Comparison of ENCODE assay signal across 8 cellular contexts in genomic region chr12:6229823-6230222, GRCh38. TPM values are rescaled to one million over a fixed set of nuclear protein-coding genes. Genes with fewer than 3 reads are reported as not detected.
DNase-seq lines count a peak whose midpoint lies in the region; ATAC-seq, FAIRE-seq and TF ChIP-seq lines count a peak whose summit lies in the region.

No MANE protein-coding gene starts in this region.

- H3K36me3 Mint-ChIP-seq in Caco-2 (ENCODE audit: insufficient read depth, unreplicated experiment) (peaks cover 43% of the 10 kb centered on the region), immature natural killer cell (no peaks in the 10 kb centered on the region)

- no peaks in the 10 kb centered on the region for H3K27me3 ChIP-seq in Caco-2 (replicated peaks; ENCODE audit: control insufficient read depth, insufficient read depth, low read length)

- H3K9me3 Mint-ChIP-seq in Caco-2 (ENCODE audit: unreplicated experiment) (no peaks in the 10 kb centered on the region), immature natural killer cell (no peaks in the 10 kb centered on the region)

- H3K27ac Mint-ChIP-seq in Caco-2 (ENCODE audit: unreplicated experiment) (peak overlapping the region; percentile 96), immature natural killer cell (peak overlapping the region in 1 of 6 donors; percentile 89)

- intact Hi-C loops in Caco-2 (cut with micrococcal nuclease; ENCODE audit: unreplicated experiment), result loop anchor here (1.0 kb wide), 5 partner anchors 11 to 48 kb away; partner anchors contain the start of gene CD9

- peaks cover 2% of the 10 kb centered on the region; the same call in 1 of the 2 replicates for H3K36me3 ChIP-seq in Caco-2 (ENCODE audit: control insufficient read depth, insufficient read depth, low read length)

- TF ChIP-seq POLR2A in GM12891 (IDR thresholded peaks at IDR 0.05; ENCODE audit: low read depth, low read length), result no peak

- TSS peak; percentile 89 for BruUV-seq in Caco-2 (replicated peaks; lab: Mats Ljungman, UMichigan)

- H3K4me1 Mint-ChIP-seq in Caco-2 (ENCODE audit: low read depth, unreplicated experiment), result peaks cover 72% of the 10 kb centered on the region
- H3K4me1 Mint-ChIP-seq in immature natural killer cell, result peaks cover 21 to 24% of the 10 kb centered on the region in 2 donors

- POLR2A ChIA-PET in Caco-2 (lab: Charles Lee), result interaction anchor here (0.7 to 2.8 kb wide), 7 partner anchors 29 to 304 kb away, joined by 3 to 15 read pairs (median 5); partner anchors contain the start of genes GAPDH and PLEKHG6

- H3K4me3 Mint-ChIP-seq in Caco-2 (ENCODE audit: unreplicated experiment) (peak overlapping the region; percentile 58), immature natural killer cell (no peak overlapping the region)

- H3K9me3 ChIP-seq in Caco-2, result no peaks in the 10 kb centered on the region

- no peak overlapping the region for H3K4me3 ChIP-seq in Caco-2 (ENCODE audit: low read depth, low read length)

- peaks cover 76% of the 10 kb centered on the region for H3K4me1 ChIP-seq in Caco-2

- ATAC-seq in esophagus mucosa, result peak; percentile 53
- ATAC-seq in GM21825 (IDR thresholded peaks at IDR 0.05; ENCODE audit: unreplicated experiment), result no peak

- no peaks in the 10 kb centered on the region for H3K27me3 Mint-ChIP-seq in Caco-2 (ENCODE audit: insufficient read depth, unreplicated experiment)
- peaks cover 5 to 14% (median 8%) of the 10 kb centered on the region in 3 donors for H3K27me3 Mint-ChIP-seq in immature natural killer cell (ENCODE audit: low read depth in 3 of 3)

- DNase-seq in Caco-2, result peak in 1 of 2 experiments; percentile 44
- peak; percentile 90 for DNase-seq in SIG-M5 treated with dmso at 0.1 percent for 504 hours (lab: John Stamatoyannopoulos, UW; ENCODE audit: unreplicated experiment)
- DNase-seq in occipital lobe (lab: John Stamatoyannopoulos, UW), result peak; percentile 57
- no peak for DNase-seq in GM12891 (ENCODE audit: insufficient read length, low spot score)
- DNase-seq in NCI-H446 treated with DMSO at 0.1 percent for 48 hours (lab: John Stamatoyannopoulos, UW), result no peak
- no peak for DNase-seq in immature natural killer cell

- FAIRE-seq in GM12891 (lab: Jason Lieb, UNC), result no peak

- no peak for TF ChIP-seq CTCF in Caco-2 (IDR thresholded peaks at IDR 0.05; ENCODE audit: insufficient read depth in 1 of 2, low read depth in 1 of 2, low read length in 1 of 2, severe bottlenecking in 1 of 2, unreplicated experiment in 1 of 2)

- CTCF ChIA-PET in Caco-2 (lab: Charles Lee), result interaction anchor here (0.6 to 2.4 kb wide), 20 partner anchors 8 to 241 kb away, joined by 3 to 23 read pairs (median 4); partner anchors contain the start of gene CD9

TF ChIP-seq in GM12891, 5 proteins besides CTCF, POLR2A, EP300 and RAD21:
- TF ChIP-seq SPI1 (IDR thresholded peaks at IDR 0.05; ENCODE audit: low read depth, low read length) (no peak), PAX5 (IDR thresholded peaks at IDR 0.05; ENCODE audit: insufficient read depth, low read length, severe bottlenecking) (no peak), POU2F2 (IDR thresholded peaks at IDR 0.05; ENCODE audit: low read depth, low read length) (no peak), POLR2AphosphoS5 (IDR thresholded peaks at IDR 0.05; ENCODE audit: low read depth, low read length) (no peak), TAF1 (IDR thresholded peaks at IDR 0.05; ENCODE audit: low read depth, low read length) (no peak)

RNA-seq across cellular contexts. Expression of gene CD9, which starts 29.6 kb away (rescaled TPM):
- total RNA-seq in Caco-2 (2022), result 170 and 179 TPM in 2 replicates
- total RNA-seq in esophagus mucosa, result 597 TPM
- 29.5 TPM for total RNA-seq in occipital lobe
- polyA plus RNA-seq in GM12891 (2012; ENCODE audit: low read depth, missing spikeins), result 7.8 TPM
- polyA plus RNA-seq in immature natural killer cell, result 1 to 10 TPM; 2.1 to 9.8 (median 5.1) TPM

Comparison
In these comparisons a context has a peak if more than half of its experiments do, and no peak if none do; other contexts are left out.
1. DNase-seq: peak in SIG-M5 treated with dmso at 0.1 percent for 504 hours (single experiment) and occipital lobe (single experiment); none in GM12891 (single experiment), NCI-H446 treated with DMSO at 0.1 percent for 48 hours (single experiment) and immature natural killer cell (0 of 3).